In genomic region chr3:196868297-196868661, GRCh38 we compare ENCODE assay signal across 8 cellular contexts.
DNase-seq lines count a peak whose midpoint lies in the region; ATAC-seq and TF ChIP-seq lines count a peak whose summit lies in the region.

No MANE protein-coding gene starts in this region.

- peak overlapping the region; percentile 86 for H3K4me3 Mint-ChIP-seq in stimulated activated effector memory CD8-positive, alpha-beta T cell treated with anti-CD3 and anti-CD28 coated beads, Interleukin-12 subunit alpha, Interleukin-12 subunit beta, amount 100 ng/mL, for 72 hours

- H3K36me3 Mint-ChIP-seq in stimulated activated effector memory CD8-positive, alpha-beta T cell treated with anti-CD3 and anti-CD28 coated beads, Interleukin-12 subunit alpha, Interleukin-12 subunit beta, amount 100 ng/mL, for 72 hours = peaks cover 29% of the 10 kb centered on the region

- peak; percentile 7 for TF ChIP-seq CTCF in RWPE2 (IDR thresholded peaks at IDR 0.05; ENCODE audit: poor library complexity, severe bottlenecking)

- H3K27me3 ChIP-seq in BLaER1 = no peaks in the 10 kb centered on the region
- no peaks in the 10 kb centered on the region for H3K27me3 ChIP-seq in RWPE2 (ENCODE audit: insufficient read depth, poor library complexity, severe bottlenecking)

- H3K4me3 ChIP-seq in BLaER1 (peak overlapping the region; percentile 100), RWPE2 (ENCODE audit: severe bottlenecking) (peak overlapping the region; percentile 100)

- ATAC-seq in GM18867 (IDR thresholded peaks at IDR 0.05; ENCODE audit: unreplicated experiment) = peak; percentile 21
- peak; percentile 22 for ATAC-seq in HG03095 (IDR thresholded peaks at IDR 0.05; ENCODE audit: unreplicated experiment)
- ATAC-seq in RWPE2 (ENCODE audit: low read depth) = peak; percentile 55
- peak; percentile 46 for ATAC-seq in stimulated activated effector memory CD8-positive, alpha-beta T cell treated with anti-CD3 and anti-CD28 coated beads, Interleukin-12 subunit alpha, Interleukin-12 subunit beta, amount 100 ng/mL, for 72 hours

- peak overlapping the region; percentile 97 for H3K9ac ChIP-seq in BLaER1

- H3K4me1 Mint-ChIP-seq in stimulated activated effector memory CD8-positive, alpha-beta T cell treated with anti-CD3 and anti-CD28 coated beads, Interleukin-12 subunit alpha, Interleukin-12 subunit beta, amount 100 ng/mL, for 72 hours = peaks cover 14% of the 10 kb centered on the region

- H3K4me2 ChIP-seq in BLaER1 = peak overlapping the region; percentile 96

- H3K27ac ChIP-seq in BLaER1 = peak overlapping the region; percentile 93
- peak overlapping the region; percentile 44 for H3K27ac ChIP-seq in RWPE2 (ENCODE audit: poor library complexity, severe bottlenecking)

- peak overlapping the region; percentile 94 for H3K27ac Mint-ChIP-seq in stimulated activated effector memory CD8-positive, alpha-beta T cell treated with anti-CD3 and anti-CD28 coated beads, Interleukin-12 subunit alpha, Interleukin-12 subunit beta, amount 100 ng/mL, for 72 hours

- DNase-seq in RWPE2 (ENCODE audit: low spot score) = peak; percentile 57
- peak; percentile 3 for DNase-seq in central memory CD4-positive, alpha-beta T cell
- peak; percentile 20 for DNase-seq in kidney glomerular epithelial cell (lab: John Stamatoyannopoulos, UW)
- peak in 1 of 2 donors; percentile 67 for DNase-seq in stimulated activated effector memory CD8-positive, alpha-beta T cell treated with anti-CD3 and anti-CD28 coated beads, Interleukin-12 subunit alpha, Interleukin-12 subunit beta, amount 100 ng/mL, for 72 hours (ENCODE audit: low spot score in 2 of 2)
- no peak for DNase-seq in dedifferentiated amniotic fluid mesenchymal stem cell (ENCODE audit: extremely low spot score)

- H3K9me3 ChIP-seq in BLaER1 (peaks cover 9% of the 10 kb centered on the region), RWPE2 (ENCODE audit: severe bottlenecking) (no peaks in the 10 kb centered on the region)

- H4K20me1 ChIP-seq in BLaER1 = peaks cover 56% of the 10 kb centered on the region

- no peaks in the 10 kb centered on the region for H3K9me3 Mint-ChIP-seq in stimulated activated effector memory CD8-positive, alpha-beta T cell treated with anti-CD3 and anti-CD28 coated beads, Interleukin-12 subunit alpha, Interleukin-12 subunit beta, amount 100 ng/mL, for 72 hours

- H3K4me1 ChIP-seq in BLaER1 (peaks cover 35% of the 10 kb centered on the region), RWPE2 (ENCODE audit: insufficient read depth, poor library complexity, severe bottlenecking) (peaks cover 3% of the 10 kb centered on the region)

- H3K36me3 ChIP-seq in BLaER1 (peaks cover 26% of the 10 kb centered on the region), RWPE2 (ENCODE audit: low read depth) (peaks cover 16% of the 10 kb centered on the region)
